13 cellular contexts compared by ENCODE assay signal in genomic region chr6:27616313-27617045, GRCh38.
DNase-seq lines count a peak whose midpoint lies in the region; ATAC-seq and TF ChIP-seq lines count a peak whose summit lies in the region.
"Had no signal": no experiment of that assay in that cellular context is flagged by ENCODE, and none has a peak within 500 bp of the region (broad histone marks: within the 10 kb centered on the region; RNA-seq: fewer than 3 reads in every experiment).

No MANE protein-coding gene starts in this region.

- H3K36me3 Mint-ChIP-seq in endothelial cell (ENCODE audit: low read depth, unreplicated experiment) = no peaks in the 10 kb centered on the region
- H3K36me3 Mint-ChIP-seq: natural killer cell treated with Interleukin-12 subunit alpha and Interleukin-12 subunit beta and Interleukin-15 and Interleukin-18, amount 100 ng/mL, for 72 hours had no signal

- H3K9me3 ChIP-seq in SK-N-SH (no peaks in the 10 kb centered on the region), ovary (no peaks in the 10 kb centered on the region)
- H3K9me3 ChIP-seq: ascending aorta, vagina had no signal

- ATAC-seq in SK-N-SH treated with all-trans-retinoic acid at 6 μM for 48 hours = no peak
- ATAC-seq: heart right ventricle; natural killer cell treated with Interleukin-12 subunit alpha and Interleukin-12 subunit beta and Interleukin-15 and Interleukin-18, amount 100 ng/mL, for 72 hours had no signal

- peaks cover 0 to 7% of the 10 kb centered on the region in 2 experiments; a peak in 1 of 4 replicates for H3K4me1 ChIP-seq in SK-N-SH (ENCODE audit: control insufficient read depth in 1 of 2, insufficient read depth in 2 of 2, low read depth in 1 of 2, low read length in 1 of 2)
- H3K4me1 ChIP-seq in ovary (ENCODE audit: insufficient read depth) = peaks cover 6% of the 10 kb centered on the region

- no peak overlapping the region for H3K9ac ChIP-seq in SK-N-SH

- no peak overlapping the region for H3K27ac ChIP-seq in SK-N-SH (ENCODE audit: low read depth in 2 of 2, low read length in 1 of 2)
- H3K27ac ChIP-seq in ovary = no peak overlapping the region
- H3K27ac ChIP-seq: ascending aorta, heart right ventricle, vagina had no signal

- H3K79me2 ChIP-seq in SK-N-SH (ENCODE audit: insufficient read depth) = no peaks in the 10 kb centered on the region

- TF ChIP-seq CTCF in SK-N-SH (IDR thresholded peaks at IDR 0.05) (no peak), endothelial cell (IDR thresholded peaks at IDR 0.05; ENCODE audit: unreplicated experiment) (no peak), ovary (IDR thresholded peaks at IDR 0.05) (no peak)

- H3K27me3 ChIP-seq in SK-N-SH (ENCODE audit: insufficient read depth) = peaks cover 55% of the 10 kb centered on the region
- no peaks in the 10 kb centered on the region for H3K27me3 ChIP-seq in ovary
- H3K27me3 ChIP-seq: ascending aorta, vagina had no signal

- POLR2A ChIA-PET in SK-N-SH (lab: Yijun Ruan, JAX) = no interaction called here

- H3K4me3 ChIP-seq in SK-N-SH (ENCODE audit: low read depth in 2 of 2, low read length in 1 of 2) (peak overlapping the region; percentile 52 to 64; a peak in 2 of 4 replicates), ovary (peak overlapping the region; percentile 22)

- H3K27ac Mint-ChIP-seq in endothelial cell (ENCODE audit: unreplicated experiment) = no peak overlapping the region
- H3K27ac Mint-ChIP-seq: natural killer cell treated with Interleukin-12 subunit alpha and Interleukin-12 subunit beta and Interleukin-15 and Interleukin-18, amount 100 ng/mL, for 72 hours had no signal

- intact Hi-C loops in ovary (cut with DNase I) = no loop called here

- no peaks in the 10 kb centered on the region for H4K20me1 ChIP-seq in SK-N-SH (ENCODE audit: insufficient read depth)

- CTCF ChIA-PET in SK-N-SH (lab: Yijun Ruan, JAX) = interaction anchor here (1.0 to 1.5 kb wide), 3 partner anchors 9 to 156 kb away, joined by 3 to 5 read pairs (median 3); no protein-coding TSS in a partner anchor

- TF ChIP-seq EP300 in SK-N-SH (IDR thresholded peaks at IDR 0.05; ENCODE audit: borderline replicate concordance in 1 of 2, low read depth in 1 of 2, low read length in 1 of 2) (no peak), ovary (IDR thresholded peaks at IDR 0.05) (no peak)

- no peak for TF ChIP-seq RAD21 in SK-N-SH (IDR thresholded peaks at IDR 0.05; ENCODE audit: low read length)

- H3F3A ChIP-seq in SK-N-SH (replicated peaks; ENCODE audit: insufficient read depth) = no peaks in the 10 kb centered on the region

- WGBS in SK-N-SH (ENCODE audit: low lambda C conversion rate) = 17% methylated on average over 6 of the region's 6 CpGs
- 15 to 27% (median 23%) methylated on average over 6 of the region's 6 CpGs for WGBS in ovary, 3 donors

- peak overlapping the region; percentile 83 for H3K4me2 ChIP-seq in SK-N-SH

- peak overlapping the region; percentile 83 for H2AFZ ChIP-seq in SK-N-SH (ENCODE audit: low read depth)

- peaks cover 3% of the 10 kb centered on the region for H3K27me3 Mint-ChIP-seq in endothelial cell (ENCODE audit: unreplicated experiment)

- peaks cover 17% of the 10 kb centered on the region for H3K4me1 Mint-ChIP-seq in endothelial cell (ENCODE audit: unreplicated experiment)

- H3K9me2 ChIP-seq in SK-N-SH = no peaks in the 10 kb centered on the region

- no peak for TF ChIP-seq POLR2A in ovary (IDR thresholded peaks at IDR 0.05)

- peak overlapping the region; percentile 18 for H3K4me3 Mint-ChIP-seq in endothelial cell (ENCODE audit: unreplicated experiment)

- no peaks in the 10 kb centered on the region for H3K9me3 Mint-ChIP-seq in endothelial cell (ENCODE audit: unreplicated experiment)
- H3K9me3 Mint-ChIP-seq: natural killer cell treated with Interleukin-12 subunit alpha and Interleukin-12 subunit beta and Interleukin-15 and Interleukin-18, amount 100 ng/mL, for 72 hours had no signal

- H3K36me3 ChIP-seq in SK-N-SH (replicated peaks in 1 of 2; ENCODE audit: control insufficient read depth in 1 of 2, insufficient read depth in 2 of 2, low read length in 1 of 2) (no peaks in the 10 kb centered on the region), ovary (no peaks in the 10 kb centered on the region)
- H3K36me3 ChIP-seq: ascending aorta, heart right ventricle, vagina had no signal

- no peak for DNase-seq in SK-N-SH
- DNase-seq in OCI-M1 (lab: John Stamatoyannopoulos, UW) = peak; percentile 74
- no peak for DNase-seq in endothelial cell (ENCODE audit: low spot score)
- no peak for DNase-seq in ovary
- no peak for DNase-seq in COLO829 (ENCODE audit: low spot score)
- no peak for DNase-seq in cerebellum (ENCODE audit: low spot score)
- no peak for DNase-seq in SIG-M5 treated with dmso at 0.1 percent for 504 hours (lab: John Stamatoyannopoulos, UW; ENCODE audit: unreplicated experiment)
- DNase-seq: heart right ventricle, NCI-H1092 had no signal

TF ChIP-seq in SK-N-SH, 30 proteins besides CTCF, POLR2A, EP300 and RAD21:
- TF ChIP-seq JUND (IDR thresholded peaks at IDR 0.05) = no peak

TF ChIP-seq in SK-N-SH treated with all-trans-retinoic acid at 6 μM for 48 hours, 23 proteins besides CTCF, POLR2A, EP300 and RAD21:
- TF ChIP-seq POU6F1 (CRISPR knock-in tag; IDR thresholded peaks at IDR 0.05; ENCODE audit: borderline replicate concordance, low read depth) (no peak), SNAI2 (CRISPR knock-in tag; IDR thresholded peaks at IDR 0.05) (no peak), ISL1 (CRISPR knock-in tag; IDR thresholded peaks at IDR 0.05) (no peak), ZNF70 (CRISPR knock-in tag; IDR thresholded peaks at IDR 0.05) (no peak), BACH2 (CRISPR knock-in tag; IDR thresholded peaks at IDR 0.05; ENCODE audit: borderline replicate concordance) (no peak), ZFP30 (CRISPR knock-in tag; IDR thresholded peaks at IDR 0.05) (no peak), ZC3H10 (CRISPR knock-in tag; IDR thresholded peaks at IDR 0.05) (no peak), CSRNP3 (CRISPR knock-in tag; IDR thresholded peaks at IDR 0.05) (no peak), TCF4 (CRISPR knock-in tag; IDR thresholded peaks at IDR 0.05; ENCODE audit: borderline replicate concordance) (no peak)
